Comparison of ENCODE assay signal across 12 cellular contexts in the genomic region with DNA sequence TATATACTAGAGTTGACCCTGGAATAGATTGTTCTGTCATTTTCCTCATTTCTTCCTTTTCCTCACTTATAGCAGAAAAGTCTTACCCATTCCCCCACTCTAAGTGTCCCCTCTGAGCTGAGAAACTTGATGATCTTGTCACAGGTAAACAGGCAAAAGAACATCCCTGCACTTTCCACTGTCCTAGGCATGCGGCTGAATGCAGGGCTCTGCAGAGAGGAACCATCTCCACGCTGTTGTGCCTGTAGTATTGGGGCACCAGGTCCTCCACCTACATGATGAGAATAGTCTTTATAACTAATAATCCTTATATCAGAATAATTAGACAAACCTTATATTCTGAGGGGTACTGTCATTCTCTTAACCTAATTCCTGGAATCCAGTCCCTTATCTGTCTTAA.
DNase-seq lines count a peak whose midpoint lies in the region; ATAC-seq and TF ChIP-seq lines count a peak whose summit lies in the region.
"Had no signal": no experiment of that assay in that cellular context is flagged by ENCODE, and none has a peak within 500 bp of the region (broad histone marks: within the 10 kb centered on the region; RNA-seq: fewer than 3 reads in every experiment).

No MANE protein-coding gene starts in this region.

- H3K27ac Mint-ChIP-seq in stimulated activated naive B cell treated with anti-CD40 and anti-IgM and Interleukin-4, amounts not matched to agents 10 μg/mL and 1 μg/mL and 100 μg/mL, for 72 hours = peak overlapping the region; percentile 77
- no peak overlapping the region for H3K27ac Mint-ChIP-seq in osteocyte (ENCODE audit: unreplicated experiment)
- H3K27ac Mint-ChIP-seq: nephron had no signal

- no peaks in the 10 kb centered on the region for H3K27me3 Mint-ChIP-seq in activated T-cell treated with anti-CD3 and anti-CD28 coated beads, Interleukin-2, amount 50 U/mL, for 4 hours (ENCODE audit: low read depth)
- no peaks in the 10 kb centered on the region for H3K27me3 Mint-ChIP-seq in stimulated activated naive B cell treated with anti-CD40 and anti-IgM and Interleukin-4, amounts not matched to agents 10 μg/mL and 1 μg/mL and 100 μg/mL, for 72 hours
- no peaks in the 10 kb centered on the region for H3K27me3 Mint-ChIP-seq in osteocyte (ENCODE audit: unreplicated experiment)

- DNase-seq in activated T-cell treated with anti-CD3 and anti-CD28 coated beads, Interleukin-2, amount 50 U/mL, for 4 hours = no peak
- DNase-seq in activated T-cell treated with anti-CD3 and anti-CD28 coated beads for 4 hours = no peak
- no peak for DNase-seq in stimulated activated naive B cell treated with anti-CD40 and anti-IgM and Interleukin-4, amounts not matched to agents 10 μg/mL and 1 μg/mL and 100 μg/mL, for 72 hours
- no peak for DNase-seq in NCI-H2196 (lab: John Stamatoyannopoulos, UW; ENCODE audit: unreplicated experiment)
- DNase-seq in medulla oblongata (ENCODE audit: extremely low spot score) = no peak
- DNase-seq in osteocyte (ENCODE audit: extremely low spot score, unreplicated experiment) = no peak
- DNase-seq: NCI-H446 treated with DMSO at 0.1 percent for 48 hours; stimulated activated CD4-positive, alpha-beta T cell treated with anti-CD3 and anti-CD28 coated beads, Interleukin-4, amount 100 ng/mL, for 1 hour had no signal

- no peaks in the 10 kb centered on the region for H3K36me3 Mint-ChIP-seq in activated T-cell treated with anti-CD3 and anti-CD28 coated beads, Interleukin-2, amount 50 U/mL, for 4 hours (ENCODE audit: insufficient read depth)
- peaks cover 0 to 7% of the 10 kb centered on the region in 2 donors for H3K36me3 Mint-ChIP-seq in stimulated activated naive B cell treated with anti-CD40 and anti-IgM and Interleukin-4, amounts not matched to agents 10 μg/mL and 1 μg/mL and 100 μg/mL, for 72 hours
- H3K36me3 Mint-ChIP-seq in osteocyte (ENCODE audit: unreplicated experiment) = no peaks in the 10 kb centered on the region

- peaks cover 39% of the 10 kb centered on the region for H3K4me1 Mint-ChIP-seq in activated T-cell treated with anti-CD3 and anti-CD28 coated beads, Interleukin-2, amount 50 U/mL, for 4 hours (ENCODE audit: low read depth)
- peaks cover 40 to 57% of the 10 kb centered on the region in 2 donors for H3K4me1 Mint-ChIP-seq in stimulated activated naive B cell treated with anti-CD40 and anti-IgM and Interleukin-4, amounts not matched to agents 10 μg/mL and 1 μg/mL and 100 μg/mL, for 72 hours
- no peaks in the 10 kb centered on the region for H3K4me1 Mint-ChIP-seq in osteocyte (ENCODE audit: unreplicated experiment)
- H3K4me1 Mint-ChIP-seq: nephron had no signal

- H3K9me3 Mint-ChIP-seq in activated T-cell treated with anti-CD3 and anti-CD28 coated beads, Interleukin-2, amount 50 U/mL, for 4 hours = peaks cover 6% of the 10 kb centered on the region
- peaks cover 4 to 7% of the 10 kb centered on the region in 2 donors for H3K9me3 Mint-ChIP-seq in stimulated activated naive B cell treated with anti-CD40 and anti-IgM and Interleukin-4, amounts not matched to agents 10 μg/mL and 1 μg/mL and 100 μg/mL, for 72 hours
- H3K9me3 Mint-ChIP-seq in osteocyte (ENCODE audit: unreplicated experiment) = no peaks in the 10 kb centered on the region
- H3K9me3 Mint-ChIP-seq: nephron had no signal

- ATAC-seq in activated T-cell treated with anti-CD3 and anti-CD28 coated beads, Interleukin-2, amount 50 U/mL, for 4 hours = peak in 1 of 2 donors; percentile 5
- ATAC-seq in HG02678 (IDR thresholded peaks at IDR 0.05; ENCODE audit: unreplicated experiment) = peak; percentile 29
- peak; percentile 33 for ATAC-seq in HG03520 (IDR thresholded peaks at IDR 0.05; ENCODE audit: unreplicated experiment)
- peak; percentile 63 for ATAC-seq in stimulated activated naive B cell treated with anti-CD40 and anti-IgM and Interleukin-4, amounts not matched to agents 10 μg/mL and 1 μg/mL and 100 μg/mL, for 72 hours (replicated peaks)
- ATAC-seq: HepG2 had no signal

- H3K4me3 Mint-ChIP-seq in activated T-cell treated with anti-CD3 and anti-CD28 coated beads, Interleukin-2, amount 50 U/mL, for 4 hours = peak overlapping the region; percentile 14
- H3K4me3 Mint-ChIP-seq in stimulated activated naive B cell treated with anti-CD40 and anti-IgM and Interleukin-4, amounts not matched to agents 10 μg/mL and 1 μg/mL and 100 μg/mL, for 72 hours = peak overlapping the region; percentile 57 to 81
- no peak overlapping the region for H3K4me3 Mint-ChIP-seq in osteocyte (ENCODE audit: unreplicated experiment)
- H3K4me3 Mint-ChIP-seq: nephron had no signal

- TF ChIP-seq CTCF in osteocyte (IDR thresholded peaks at IDR 0.05) = no peak
